In the genomic region with DNA sequence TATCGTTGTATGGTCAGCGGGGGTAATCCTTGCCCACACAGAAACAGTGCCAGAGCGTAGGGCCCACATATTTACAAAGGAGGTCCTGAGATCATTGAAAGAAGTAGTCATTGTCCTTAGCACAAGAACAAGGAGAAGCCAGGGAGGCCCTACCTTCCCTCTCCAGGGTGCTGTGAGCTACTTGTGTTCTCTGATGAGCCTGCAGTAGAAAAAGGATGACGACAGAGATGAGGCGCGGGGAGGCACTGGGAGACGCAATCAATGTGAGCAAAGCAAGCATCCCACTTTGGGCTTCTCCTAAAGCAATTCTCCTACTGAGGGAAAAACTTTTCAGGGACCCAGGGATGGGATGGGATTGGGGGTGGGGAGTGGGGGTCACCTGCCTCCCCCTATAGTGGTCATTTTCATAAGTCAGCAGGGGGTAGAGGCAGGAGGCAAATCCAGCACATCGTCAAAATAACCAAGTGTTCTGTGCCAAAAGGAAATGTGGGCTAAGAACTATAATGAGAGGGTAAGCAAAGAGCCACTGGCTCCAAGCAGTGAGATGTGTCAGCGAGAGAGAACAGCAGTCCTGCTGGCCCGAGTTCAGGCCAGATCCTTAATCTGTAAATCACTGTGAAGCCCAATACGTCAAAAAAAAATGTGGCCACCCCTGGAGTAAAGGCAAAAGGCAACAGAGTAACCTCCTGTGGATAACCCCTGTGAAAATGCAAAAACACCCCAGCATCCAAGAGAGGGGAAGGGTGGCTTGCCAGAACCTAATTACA, we compare ENCODE assay signal across 20 cellular contexts.
"Had no signal": no experiment of that assay in that cellular context is flagged by ENCODE, and none has a peak within 500 bp of the region (broad histone marks: within the 10 kb centered on the region; RNA-seq: fewer than 3 reads in every experiment).

No MANE protein-coding gene starts in this region.

- ATAC-seq: activated CD4-positive, CD25-positive, alpha-beta regulatory T cell treated with anti-CD3 and anti-CD28 coated beads, Interleukin-2, amount 50 U/mL, for 24 hours; gastroesophageal sphincter; left cardiac atrium; psoas muscle had no signal

- DNase-seq: activated CD4-positive, alpha-beta T cell treated with anti-CD3 and anti-CD28 coated beads for 48 hours; activated CD4-positive, alpha-beta T cell treated with anti-CD3 and anti-CD28 coated beads, Interleukin-2, amount 50 U/mL, for 48 hours; activated CD8-positive, alpha-beta memory T cell treated with anti-CD3 and anti-CD28 coated beads for 24 hours; activated gamma-delta T cell; activated naive CD4-positive, alpha-beta T cell treated with anti-CD3 and anti-CD28 coated beads, Interleukin-2, amount 10 ng/mL, durations not matched to agents 7 days and 5 days; activated naive CD8-positive, alpha-beta T cell treated with anti-CD3 and anti-CD28 coated beads, Interleukin-2, amount 10 ng/mL, durations not matched to agents 7 days and 5 days; activated T-cell treated with anti-CD3 and anti-CD28 coated beads, Interleukin-2, amount 50 U/mL, for 1 hour; brain microvascular endothelial cell; dorsolateral prefrontal cortex; effector memory CD4-positive, alpha-beta T cell; erythroblast; islet precursor cell; left cardiac atrium; mammary epithelial cell; occipital lobe; psoas muscle; stimulated activated naive CD4-positive, alpha-beta T cell treated with Interleukin-2 at 50 U/mL for 16 hours; transverse colon had no signal
